In the genomic region with DNA sequence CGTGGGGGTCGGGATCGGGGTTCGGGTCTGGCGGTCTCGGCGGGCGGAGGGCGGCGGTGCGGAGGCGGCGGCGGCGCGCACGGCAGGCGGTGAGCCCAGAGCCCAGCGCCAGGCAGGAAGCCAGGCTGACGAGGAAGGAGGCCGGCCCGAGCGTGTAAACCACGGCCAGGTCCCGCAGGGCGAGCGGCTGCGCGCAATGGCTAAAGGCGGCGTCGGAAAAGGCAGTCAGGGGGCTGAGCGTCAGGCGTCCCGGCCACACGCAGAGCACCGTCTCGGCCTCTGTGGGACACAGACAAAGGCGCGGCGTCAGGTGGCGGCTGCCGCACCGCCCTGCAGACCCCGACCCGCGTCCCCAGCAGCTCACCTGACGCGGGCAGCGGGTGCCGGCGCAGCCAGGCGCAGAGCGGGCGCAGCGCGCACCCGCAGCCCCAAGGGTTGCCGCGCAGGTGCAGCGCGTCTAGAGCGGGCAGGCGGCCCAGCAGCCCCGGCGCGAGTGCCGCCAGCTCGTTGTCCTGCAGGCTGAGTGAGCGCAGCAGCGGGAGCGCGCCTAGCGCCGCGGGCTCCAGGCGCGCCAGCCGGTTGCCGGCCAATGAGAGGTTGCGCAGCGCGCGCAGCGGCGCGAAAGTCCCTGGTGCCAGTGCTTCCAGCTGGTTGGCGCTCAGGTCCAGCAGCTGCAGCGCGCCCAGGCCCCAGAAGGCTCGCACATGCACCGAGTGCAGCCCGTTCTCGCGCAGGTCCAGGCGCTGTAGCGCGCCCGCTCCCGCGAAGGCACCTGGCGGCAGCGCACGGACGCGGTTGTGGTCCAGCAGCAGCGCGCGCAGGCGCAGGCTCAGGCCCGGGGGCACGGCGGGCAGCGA, we compare ENCODE assay signal across 9 cellular contexts. TPM values are rescaled to one million over a fixed set of nuclear protein-coding genes. Genes with fewer than 3 reads are reported as not detected.
DNase-seq lines count a peak whose midpoint lies in the region; ATAC-seq and TF ChIP-seq lines count a peak whose summit lies in the region.
"Had no signal": no experiment of that assay in that cellular context is flagged by ENCODE, and none has a peak within 500 bp of the region (broad histone marks: within the 10 kb centered on the region; RNA-seq: fewer than 3 reads in every experiment).

No MANE protein-coding gene starts in this region.

- no peaks in the 10 kb centered on the region for H3K36me3 ChIP-seq in sigmoid colon

- intact Hi-C loops in activated naive CD4-positive, alpha-beta T cell treated with anti-CD3 and anti-CD28 coated beads for 36 hours (cut with micrococcal nuclease) = no loop called here
- intact Hi-C loops in sigmoid colon (cut with DNase I) = no loop called here

- H3K27ac ChIP-seq in sigmoid colon = no peak overlapping the region

- TF ChIP-seq CTCF in glutamatergic neuron (IDR thresholded peaks at IDR 0.05; ENCODE audit: partially characterized antibody, unreplicated experiment) (no peak), sigmoid colon (IDR thresholded peaks at IDR 0.05) (no peak)

- H3K9me3 Mint-ChIP-seq in activated naive CD4-positive, alpha-beta T cell treated with anti-CD3 and anti-CD28 coated beads for 36 hours = no peaks in the 10 kb centered on the region
- H3K9me3 Mint-ChIP-seq in glutamatergic neuron (ENCODE audit: unreplicated experiment) = peaks cover 3% of the 10 kb centered on the region

- H3K27me3 ChIP-seq in sigmoid colon = peaks cover 63 to 97% (median 71%) of the 10 kb centered on the region in 3 donors

- no peaks in the 10 kb centered on the region for H3K36me3 Mint-ChIP-seq in activated naive CD4-positive, alpha-beta T cell treated with anti-CD3 and anti-CD28 coated beads for 36 hours (ENCODE audit: low read depth)
- H3K36me3 Mint-ChIP-seq in glutamatergic neuron (ENCODE audit: unreplicated experiment) = no peaks in the 10 kb centered on the region

- no peak overlapping the region for H3K27ac Mint-ChIP-seq in activated naive CD4-positive, alpha-beta T cell treated with anti-CD3 and anti-CD28 coated beads for 36 hours
- no peak overlapping the region for H3K27ac Mint-ChIP-seq in glutamatergic neuron (ENCODE audit: unreplicated experiment)

- H3K4me1 ChIP-seq in sigmoid colon = peaks cover 0 to 29% (median 29%) of the 10 kb centered on the region in 4 donors

- 0% methylated on average over 114 of the region's 114 CpGs for WGBS in sigmoid colon, 2 donors

- H3K9me3 ChIP-seq in sigmoid colon = no peaks in the 10 kb centered on the region

- TF ChIP-seq EP300 in sigmoid colon (IDR thresholded peaks at IDR 0.05) = no peak

- peak overlapping the region in 3 of 4 donors; percentile 27 to 42 (median 37) for H3K4me3 ChIP-seq in sigmoid colon

- CTCF ChIA-PET in activated naive CD4-positive, alpha-beta T cell treated with anti-CD3 and anti-CD28 coated beads for 36 hours (lab: Charles Lee) = no interaction called here

- no peak for ATAC-seq in GM19455 (IDR thresholded peaks at IDR 0.05; ENCODE audit: unreplicated experiment)

- peaks cover 4% of the 10 kb centered on the region for H3K4me1 Mint-ChIP-seq in activated naive CD4-positive, alpha-beta T cell treated with anti-CD3 and anti-CD28 coated beads for 36 hours (ENCODE audit: low read depth)
- H3K4me1 Mint-ChIP-seq in glutamatergic neuron (ENCODE audit: low read depth, unreplicated experiment) = no peaks in the 10 kb centered on the region

- TF ChIP-seq POLR2A in sigmoid colon (IDR thresholded peaks at IDR 0.05) = no peak

- H3K4me3 Mint-ChIP-seq in activated naive CD4-positive, alpha-beta T cell treated with anti-CD3 and anti-CD28 coated beads for 36 hours = peak overlapping the region; percentile 45
- H3K4me3 Mint-ChIP-seq in glutamatergic neuron (ENCODE audit: unreplicated experiment) = peak overlapping the region; percentile 84

- H3K27me3 Mint-ChIP-seq in activated naive CD4-positive, alpha-beta T cell treated with anti-CD3 and anti-CD28 coated beads for 36 hours (ENCODE audit: low read depth) = peaks cover 25% of the 10 kb centered on the region
- H3K27me3 Mint-ChIP-seq in glutamatergic neuron (ENCODE audit: unreplicated experiment) = peaks cover 9% of the 10 kb centered on the region

- no peak for DNase-seq in activated naive CD4-positive, alpha-beta T cell treated with anti-CD3 and anti-CD28 coated beads for 36 hours
- no peak for DNase-seq in activated naive CD4-positive, alpha-beta T cell treated with Interleukin-2 at 50 U/mL for 16 hours
- DNase-seq in NCI-H1417 treated with DMSO at 0.1 percent for 48 hours (lab: John Stamatoyannopoulos, UW) = peak; percentile 60
- DNase-seq in UCSD-AML1 (lab: John Stamatoyannopoulos, UW; ENCODE audit: unreplicated experiment) = peak; percentile 21
- DNase-seq in glutamatergic neuron = peak; percentile 77
- DNase-seq in sigmoid colon = no peak
- DNase-seq in AML-193 (lab: John Stamatoyannopoulos, UW) = no peak

RNA-seq across cellular contexts. Expression of a gene that starts 0.7 kb away (rescaled TPM):
- total RNA-seq in activated naive CD4-positive, alpha-beta T cell treated with anti-CD3 and anti-CD28 coated beads for 36 hours = not detected
- total RNA-seq in glutamatergic neuron (ENCODE audit: unreplicated experiment) = 0.98 TPM
- under 1 TPM in 1 of 4 donors, not detected in 3; 0.68 TPM for total RNA-seq in sigmoid colon
- polyA plus RNA-seq in sigmoid colon = 1 to 10 TPM; 1.2 to 6.3 (median 1.4) TPM
- total RNA-seq: subcutaneous adipose tissue had no signal

RNA-seq across cellular contexts. Expression of a gene that starts 2.7 kb away (rescaled TPM):
- total RNA-seq in activated naive CD4-positive, alpha-beta T cell treated with anti-CD3 and anti-CD28 coated beads for 36 hours = not detected
- total RNA-seq in glutamatergic neuron (ENCODE audit: unreplicated experiment) (not detected), sigmoid colon (not detected)
- polyA plus RNA-seq in sigmoid colon = under 1 TPM in 1 of 3 donors, not detected in 2; 0.12 TPM
- total RNA-seq: subcutaneous adipose tissue had no signal

RNA-seq across cellular contexts. Expression of a gene that starts 19.2 kb away (rescaled TPM):
- 10 to 100 TPM; 34.8 to 36.6 TPM for total RNA-seq in activated naive CD4-positive, alpha-beta T cell treated with anti-CD3 and anti-CD28 coated beads for 36 hours
- total RNA-seq in glutamatergic neuron (ENCODE audit: unreplicated experiment) (72.9 TPM), sigmoid colon (10 to 100 TPM; 21.0 to 27.4 (median 24.6) TPM)
- polyA plus RNA-seq in sigmoid colon = 10 to 100 TPM; 12.5 to 49.3 (median 13.2) TPM

RNA-seq across cellular contexts. Expression of a gene that starts 19.3 kb away (rescaled TPM):
- 10 to 100 TPM; 48.2 to 49.9 TPM for total RNA-seq in activated naive CD4-positive, alpha-beta T cell treated with anti-CD3 and anti-CD28 coated beads for 36 hours
- total RNA-seq in glutamatergic neuron (ENCODE audit: unreplicated experiment) = 37.3 TPM
- total RNA-seq in sigmoid colon = 100 to 1,000 TPM in 1 of 4 donors, 10 to 100 TPM in 3; 39.6 to 122 (median 76.3) TPM
- 100 to 1,000 TPM in 2 of 3 donors, 10 to 100 TPM in 1; 93.2 to 112 (median 105) TPM for polyA plus RNA-seq in sigmoid colon

RNA-seq across cellular contexts. Expression of a gene that starts 30.2 kb away (rescaled TPM):
- under 1 TPM in 1 of 2 experiments, not detected in 1; 0.35 TPM for total RNA-seq in activated naive CD4-positive, alpha-beta T cell treated with anti-CD3 and anti-CD28 coated beads for 36 hours
- 5.5 TPM for total RNA-seq in glutamatergic neuron (ENCODE audit: unreplicated experiment)
- 1 to 10 TPM in 1 of 4 donors, under 1 TPM in 3; 0.16 to 1.1 (median 0.38) TPM for total RNA-seq in sigmoid colon
- polyA plus RNA-seq in sigmoid colon = under 1 TPM in 1 of 3 donors, not detected in 2; 0.69 TPM
- total RNA-seq: subcutaneous adipose tissue had no signal

Comparison
In these comparisons a context has a peak if more than half of its experiments do, and no peak if none do; other contexts are left out.
1. DNase-seq: peak in NCI-H1417 treated with DMSO at 0.1 percent for 48 hours (single experiment), UCSD-AML1 (single experiment) and glutamatergic neuron (single experiment); none in activated naive CD4-positive, alpha-beta T cell treated with anti-CD3 and anti-CD28 coated beads for 36 hours (single experiment), activated naive CD4-positive, alpha-beta T cell treated with Interleukin-2 at 50 U/mL for 16 hours (single experiment), sigmoid colon (single experiment) and AML-193 (0 of 2).